Comparison of ENCODE assay signal across 10 cellular contexts in the genomic region with DNA sequence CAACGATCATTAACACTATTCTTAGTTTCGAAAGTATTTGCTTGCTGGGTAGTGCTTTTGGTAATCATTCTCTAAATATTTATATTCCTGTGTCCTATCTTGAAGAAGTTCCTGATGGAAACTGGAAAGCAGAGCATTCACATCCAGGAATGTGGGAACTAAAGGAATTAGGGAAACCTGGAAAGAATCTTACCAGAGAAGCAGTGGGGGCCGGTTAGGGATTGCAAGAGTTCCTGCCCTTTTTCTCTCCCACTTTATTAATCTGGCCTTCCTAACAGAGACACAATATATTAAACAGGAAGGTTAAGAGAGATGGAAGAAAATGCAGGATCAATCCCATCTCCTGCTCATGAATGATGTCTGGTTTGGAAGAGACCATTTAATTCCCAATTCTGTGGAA. TPM values are rescaled to one million over a fixed set of nuclear protein-coding genes. Genes with fewer than 3 reads are reported as not detected.
DNase-seq lines count a peak whose midpoint lies in the region; ATAC-seq and TF ChIP-seq lines count a peak whose summit lies in the region.
"Had no signal": no experiment of that assay in that cellular context is flagged by ENCODE, and none has a peak within 500 bp of the region (broad histone marks: within the 10 kb centered on the region; RNA-seq: fewer than 3 reads in every experiment).

No MANE protein-coding gene starts in this region.

- no peaks in the 10 kb centered on the region for H3K36me3 ChIP-seq in spleen

- H3K9me3 Mint-ChIP-seq in T-helper 1 cell treated with Interleukin-12 subunit alpha and Interleukin-12 subunit beta and Interleukin-4 antibody, amounts not matched to agents 30 μg/mL and 1 μg/mL, for 36 hours = no peaks in the 10 kb centered on the region
- no peaks in the 10 kb centered on the region for H3K9me3 Mint-ChIP-seq in activated T-helper 1 cell treated with anti-CD3 and anti-CD28 coated beads, Interleukin-12 subunit alpha, Interleukin-12 subunit beta, Interleukin-2, Interleukin-4 antibody, amounts not matched to agents 30 ng/mL and 10 ng/mL and 1 ng/mL, durations not matched to agents 14 hours and 24 hours and 36 hours
- no peaks in the 10 kb centered on the region for H3K9me3 Mint-ChIP-seq in immature natural killer cell

- TF ChIP-seq CTCF in spleen (IDR thresholded peaks at IDR 0.05 in 8 of 11, conservative IDR thresholded peaks at IDR 0.05 in 3 of 11) = no peak

- H3K27ac Mint-ChIP-seq in T-helper 1 cell treated with Interleukin-12 subunit alpha and Interleukin-12 subunit beta and Interleukin-4 antibody, amounts not matched to agents 30 μg/mL and 1 μg/mL, for 36 hours = no peak overlapping the region
- peak overlapping the region; percentile 63 for H3K27ac Mint-ChIP-seq in activated T-helper 1 cell treated with anti-CD3 and anti-CD28 coated beads, Interleukin-12 subunit alpha, Interleukin-12 subunit beta, Interleukin-2, Interleukin-4 antibody, amounts not matched to agents 30 ng/mL and 10 ng/mL and 1 ng/mL, durations not matched to agents 14 hours and 24 hours and 36 hours
- H3K27ac Mint-ChIP-seq in immature natural killer cell = no peak overlapping the region

- peak overlapping the region in 5 of 8 donors; percentile 51 to 74 (median 53) for H3K4me3 ChIP-seq in spleen

- H3K27me3 Mint-ChIP-seq in T-helper 1 cell treated with Interleukin-12 subunit alpha and Interleukin-12 subunit beta and Interleukin-4 antibody, amounts not matched to agents 30 μg/mL and 1 μg/mL, for 36 hours (ENCODE audit: low read depth) = peaks cover 18% of the 10 kb centered on the region
- peaks cover 3% of the 10 kb centered on the region for H3K27me3 Mint-ChIP-seq in activated T-helper 1 cell treated with anti-CD3 and anti-CD28 coated beads, Interleukin-12 subunit alpha, Interleukin-12 subunit beta, Interleukin-2, Interleukin-4 antibody, amounts not matched to agents 30 ng/mL and 10 ng/mL and 1 ng/mL, durations not matched to agents 14 hours and 24 hours and 36 hours (ENCODE audit: insufficient read depth)
- peaks cover 2 to 6% (median 3%) of the 10 kb centered on the region in 3 donors for H3K27me3 Mint-ChIP-seq in immature natural killer cell (ENCODE audit: low read depth in 3 of 3)

- H3K4me3 Mint-ChIP-seq in T-helper 1 cell treated with Interleukin-12 subunit alpha and Interleukin-12 subunit beta and Interleukin-4 antibody, amounts not matched to agents 30 μg/mL and 1 μg/mL, for 36 hours = peak overlapping the region; percentile 71
- H3K4me3 Mint-ChIP-seq in activated T-helper 1 cell treated with anti-CD3 and anti-CD28 coated beads, Interleukin-12 subunit alpha, Interleukin-12 subunit beta, Interleukin-2, Interleukin-4 antibody, amounts not matched to agents 30 ng/mL and 10 ng/mL and 1 ng/mL, durations not matched to agents 14 hours and 24 hours and 36 hours = peak overlapping the region; percentile 79
- peak overlapping the region; percentile 80 to 84 (median 81) for H3K4me3 Mint-ChIP-seq in immature natural killer cell

- no peak for ATAC-seq in GM19455 (IDR thresholded peaks at IDR 0.05; ENCODE audit: unreplicated experiment)

- H3K4me1 Mint-ChIP-seq in T-helper 1 cell treated with Interleukin-12 subunit alpha and Interleukin-12 subunit beta and Interleukin-4 antibody, amounts not matched to agents 30 μg/mL and 1 μg/mL, for 36 hours (ENCODE audit: low read depth) = peaks cover 17% of the 10 kb centered on the region
- H3K4me1 Mint-ChIP-seq in activated T-helper 1 cell treated with anti-CD3 and anti-CD28 coated beads, Interleukin-12 subunit alpha, Interleukin-12 subunit beta, Interleukin-2, Interleukin-4 antibody, amounts not matched to agents 30 ng/mL and 10 ng/mL and 1 ng/mL, durations not matched to agents 14 hours and 24 hours and 36 hours (ENCODE audit: low read depth) = peaks cover 10% of the 10 kb centered on the region
- peaks cover 5 to 14% of the 10 kb centered on the region in 2 donors for H3K4me1 Mint-ChIP-seq in immature natural killer cell

- no peaks in the 10 kb centered on the region for H3K9me3 ChIP-seq in spleen

- H3K4me1 ChIP-seq in spleen = peaks cover 0 to 28% (median 11%) of the 10 kb centered on the region in 6 donors

- 81 to 93% (median 92%) methylated on average over 3 of the region's 3 CpGs for whole genome bisulfite sequencing in spleen, 5 donors

- peak overlapping the region in 2 of 8 donors; percentile 86 to 88 for H3K27ac ChIP-seq in spleen

- no peak for TF ChIP-seq POLR2A in spleen (IDR thresholded peaks at IDR 0.05)

- no peak for DNase-seq in T-helper 1 cell
- no peak for DNase-seq in activated T-helper 1 cell treated with anti-CD3 and anti-CD28 coated beads, Interleukin-12 subunit alpha, Interleukin-12 subunit beta, Interleukin-2, Interleukin-4 antibody, amounts not matched to agents 30 ng/mL and 10 ng/mL and 1 ng/mL, durations not matched to agents 14 hours and 24 hours and 36 hours (ENCODE audit: low spot score)
- DNase-seq in immature natural killer cell = no peak
- no peak for DNase-seq in spleen
- DNase-seq in SW480 (ENCODE audit: low spot score) = no peak
- DNase-seq in NCI-H1048 (lab: John Stamatoyannopoulos, UW) = no peak

- no peaks in the 10 kb centered on the region for H3K36me3 Mint-ChIP-seq in T-helper 1 cell treated with Interleukin-12 subunit alpha and Interleukin-12 subunit beta and Interleukin-4 antibody, amounts not matched to agents 30 μg/mL and 1 μg/mL, for 36 hours (ENCODE audit: low read depth)
- H3K36me3 Mint-ChIP-seq in activated T-helper 1 cell treated with anti-CD3 and anti-CD28 coated beads, Interleukin-12 subunit alpha, Interleukin-12 subunit beta, Interleukin-2, Interleukin-4 antibody, amounts not matched to agents 30 ng/mL and 10 ng/mL and 1 ng/mL, durations not matched to agents 14 hours and 24 hours and 36 hours (ENCODE audit: low read depth) = no peaks in the 10 kb centered on the region
- no peaks in the 10 kb centered on the region for H3K36me3 Mint-ChIP-seq in immature natural killer cell

- intact Hi-C loops in activated T-helper 1 cell treated with anti-CD3 and anti-CD28 coated beads, Interleukin-12 subunit alpha, Interleukin-12 subunit beta, Interleukin-2, Interleukin-4 antibody, amounts not matched to agents 30 ng/mL and 10 ng/mL and 1 ng/mL, durations not matched to agents 14 hours and 24 hours and 36 hours (cut with micrococcal nuclease) = loop anchor here (2.0 to 10.0 kb wide), 4 partner anchors 53 to 247 kb away; a partner anchor contains a TSS
- intact Hi-C loops in spleen (cut with DNase I; ENCODE audit: low total_unique reads) = no loop called here

- H3K27me3 ChIP-seq in spleen (replicated peaks in 1 of 7) = no peaks in the 10 kb centered on the region

RNA-seq across cellular contexts. Expression of a gene that starts 52.1 kb away (rescaled TPM):
- total RNA-seq in activated T-helper 1 cell treated with anti-CD3 and anti-CD28 coated beads, Interleukin-12 subunit alpha, Interleukin-12 subunit beta, Interleukin-2, Interleukin-4 antibody, amounts not matched to agents 30 ng/mL and 10 ng/mL and 1 ng/mL, durations not matched to agents 14 hours and 24 hours and 36 hours = not detected in 2 replicates
- polyA plus RNA-seq in immature natural killer cell (not detected), spleen (not detected)
- not detected for total RNA-seq in spleen
- total RNA-seq: myocyte, subcutaneous adipose tissue had no signal
